Comparison of ENCODE assay signal across 8 cellular contexts in genomic region chr2:38602732-38603401, GRCh38. TPM values are rescaled to one million over a fixed set of nuclear protein-coding genes. Genes with fewer than 3 reads are reported as not detected.
DNase-seq lines count a peak whose midpoint lies in the region; ATAC-seq and TF ChIP-seq lines count a peak whose summit lies in the region.

TSS of gene HNRNPLL (minus strand) at chr2:38602928. CDS start at chr2:38602626, 302 bp downstream.

- peak; percentile 44 for ATAC-seq in HG03457 (IDR thresholded peaks at IDR 0.05; ENCODE audit: unreplicated experiment)

- no peak for TF ChIP-seq CTCF in coronary artery (IDR thresholded peaks at IDR 0.05)

- H3K4me3 Mint-ChIP-seq in activated CD4-positive, alpha-beta T cell treated with anti-CD3 and anti-CD28 coated beads, Interleukin-2, amount 10 ng/mL, durations not matched to agents 7 days and 5 days, result peak within 1 kb of the TSS; percentile 85

- no peaks in the 10 kb centered on the region for H3K27me3 Mint-ChIP-seq in activated CD4-positive, alpha-beta T cell treated with anti-CD3 and anti-CD28 coated beads, Interleukin-2, amount 10 ng/mL, durations not matched to agents 7 days and 5 days

- CTCF ChIA-PET in activated CD4-positive, alpha-beta T cell treated with anti-CD3 and anti-CD28 coated beads, Interleukin-2, amount 10 ng/mL, durations not matched to agents 7 days and 5 days (lab: Charles Lee), result interaction anchor here (0.6 to 6.0 kb wide), 29 partner anchors 12 to 144 kb away, joined by 3 to 61 read pairs (median 5); partner anchors contain the start of gene GALM

- POLR2A ChIA-PET in activated CD4-positive, alpha-beta T cell treated with anti-CD3 and anti-CD28 coated beads, Interleukin-2, amount 10 ng/mL, durations not matched to agents 7 days and 5 days (lab: Charles Lee), result interaction anchor here (0.6 to 3.4 kb wide), 4 partner anchors 61 to 148 kb away, joined by 3 to 16 read pairs (median 10); partner anchors contain the start of genes GALM and SRSF7

- H3K27ac ChIP-seq in coronary artery (peak within 1 kb of the TSS; percentile 91 to 99), layer of hippocampus (ENCODE audit: low read depth, low read length) (peak within 1 kb of the TSS; percentile 94)

- H3K27ac Mint-ChIP-seq in activated CD4-positive, alpha-beta T cell treated with anti-CD3 and anti-CD28 coated beads, Interleukin-2, amount 10 ng/mL, durations not matched to agents 7 days and 5 days, result peak within 1 kb of the TSS; percentile 95

- H3K4me3 ChIP-seq in coronary artery, result peak within 1 kb of the TSS; percentile 90

- no peaks in the 10 kb centered on the region for H3K9me3 Mint-ChIP-seq in activated CD4-positive, alpha-beta T cell treated with anti-CD3 and anti-CD28 coated beads, Interleukin-2, amount 10 ng/mL, durations not matched to agents 7 days and 5 days

- H3K27me3 ChIP-seq in layer of hippocampus (ENCODE audit: control insufficient read depth, insufficient read depth, low read length), result no peaks in the 10 kb centered on the region

- peak; percentile 99 for DNase-seq in AG20443 (ENCODE audit: low spot score)
- peak; percentile 85 for DNase-seq in GM19238 (ENCODE audit: insufficient read length, low spot score)
- peak; percentile 89 to 98 for DNase-seq in NCI-H526 (lab: John Stamatoyannopoulos, UW)
- DNase-seq in activated CD4-positive, alpha-beta T cell treated with anti-CD3 and anti-CD28 coated beads, Interleukin-2, amount 10 ng/mL, durations not matched to agents 7 days and 5 days, result peak; percentile 95
- DNase-seq in coronary artery (ENCODE audit: low spot score), result peak; percentile 99
- peak; percentile 81 to 99 (median 94) for DNase-seq in stimulated activated CD4-positive, alpha-beta T cell treated with anti-CD3 and anti-CD28 coated beads, Interleukin-1b, Interleukin-23, amount 100 ng/mL, for 24 hours (ENCODE audit: low read depth in 4 of 4, low spot score in 1 of 4)

- H3K4me1 Mint-ChIP-seq in activated CD4-positive, alpha-beta T cell treated with anti-CD3 and anti-CD28 coated beads, Interleukin-2, amount 10 ng/mL, durations not matched to agents 7 days and 5 days, result peaks cover 49% of the 10 kb centered on the region

- peaks cover 6% of the 10 kb centered on the region for H3K36me3 Mint-ChIP-seq in activated CD4-positive, alpha-beta T cell treated with anti-CD3 and anti-CD28 coated beads, Interleukin-2, amount 10 ng/mL, durations not matched to agents 7 days and 5 days (ENCODE audit: low read depth)

RNA-seq across cellular contexts. Expression of gene HNRNPLL, which starts in this region (rescaled TPM):
- total RNA-seq in activated CD4-positive, alpha-beta T cell treated with anti-CD3 and anti-CD28 coated beads, Interleukin-2, amount 10 ng/mL, durations not matched to agents 7 days and 5 days, result 10 to 100 TPM; 54.2 to 55.8 TPM

Comparison
In these comparisons a context has a peak if more than half of its experiments do, and no peak if none do; other contexts are left out.
1. Peak in every context shown above with its lines: DNase-seq, ATAC-seq, H3K4me3 ChIP-seq and H3K27ac ChIP-seq.